Comparison of ENCODE assay signal across 12 cellular contexts in the genomic region with DNA sequence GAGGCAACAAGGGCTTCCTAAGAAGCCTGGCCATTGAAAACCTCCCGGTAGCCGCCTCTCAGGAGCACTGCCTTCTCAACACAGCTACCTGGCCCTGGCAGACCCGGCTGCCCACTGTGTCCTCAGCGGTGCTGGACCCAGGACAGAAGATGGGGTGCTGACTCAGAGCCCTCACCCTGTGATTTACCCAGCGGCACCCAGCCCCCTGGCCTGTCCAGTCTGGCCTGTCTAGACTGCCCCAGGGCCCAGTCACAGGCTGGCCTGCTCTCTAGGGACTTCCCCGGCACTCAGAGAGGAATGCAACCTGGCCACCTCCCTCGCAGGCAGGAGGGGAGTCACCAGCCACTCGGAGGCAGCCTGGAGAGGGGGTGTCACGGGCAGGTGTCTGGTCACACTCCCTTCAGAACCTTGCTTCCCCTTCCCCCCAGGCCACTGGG. TPM values are rescaled to one million over a fixed set of nuclear protein-coding genes. Genes with fewer than 3 reads are reported as not detected.
A peak's percentile ranks its signal among the peaks of the same experiment; 100 is the strongest.
DNase-seq lines count a peak whose midpoint lies in the region; ATAC-seq and TF ChIP-seq lines count a peak whose summit lies in the region.
"Had no signal": no experiment of that assay in that cellular context is flagged by ENCODE, and none has a peak within 500 bp of the region (broad histone marks: within the 10 kb centered on the region; RNA-seq: fewer than 3 reads in every experiment).

No MANE protein-coding gene starts in this region.

- POLR2A ChIA-PET in RWPE1 (lab: Yijun Ruan, JAX; ENCODE audit: low non-redundant PET) = no interaction called here

- H3K36me3 ChIP-seq in sigmoid colon = no peaks in the 10 kb centered on the region

- intact Hi-C loops in sigmoid colon (cut with DNase I) = no loop called here

- no peak for TF ChIP-seq POLR2A in sigmoid colon (IDR thresholded peaks at IDR 0.05)

- no peaks in the 10 kb centered on the region for H3K27me3 ChIP-seq in sigmoid colon

- CTCF ChIA-PET in RWPE1 (lab: Yijun Ruan, JAX) = interaction anchor here (1.5 kb wide), 1 partner anchor 27 kb away, joined by 6 read pairs; no protein-coding TSS in a partner anchor

- peaks cover 0 to 98% (median 95%) of the 10 kb centered on the region in 4 donors for H3K4me1 ChIP-seq in sigmoid colon

- WGBS in sigmoid colon, 2 donors = 84 to 91% methylated on average over 9 of the region's 9 CpGs

- no peak for TF ChIP-seq CTCF in RWPE1 (conservative IDR thresholded peaks at IDR 0.05; ENCODE audit: low read depth)
- no peak for TF ChIP-seq CTCF in sigmoid colon (IDR thresholded peaks at IDR 0.05)

- no peak for TF ChIP-seq EP300 in sigmoid colon (IDR thresholded peaks at IDR 0.05)

- DNase-seq in ELR (ENCODE audit: low read depth) = peak; percentile 70
- DNase-seq in RWPE1 (ENCODE audit: low spot score) = peak; percentile 84
- peak; percentile 59 for DNase-seq in iPS-NIHi11 (ENCODE audit: low spot score)
- no peak for DNase-seq in sigmoid colon
- DNase-seq in NCI-H524 treated with DMSO at 0.1 percent for 48 hours (lab: John Stamatoyannopoulos, UW) = no peak
- no peak for DNase-seq in HCEC 1CT
- DNase-seq: activated naive CD8-positive, alpha-beta T cell treated with anti-CD3 and anti-CD28 coated beads, Interleukin-2, amount 50 U/mL, for 24 hours; NCI-H2171; stimulated activated CD4-positive, alpha-beta T cell treated with anti-CD3 and anti-CD28 coated beads, Interleukin-4, amount 100 ng/mL, for 24 hours had no signal

- no peak overlapping the region for H3K4me3 ChIP-seq in sigmoid colon

- H3K27ac ChIP-seq in RWPE1 (peak overlapping the region; percentile 99), sigmoid colon (peak overlapping the region in 3 of 4 donors; percentile 96 to 100 (median 97))
- H3K27ac ChIP-seq: KMS-11 had no signal

- ATAC-seq in GM19328 (IDR thresholded peaks at IDR 0.05; ENCODE audit: unreplicated experiment) (no peak), HG02798 (IDR thresholded peaks at IDR 0.05; ENCODE audit: poor library complexity, unreplicated experiment) (no peak)
- ATAC-seq: activated naive CD8-positive, alpha-beta T cell treated with anti-CD3 and anti-CD28 coated beads, Interleukin-2, amount 50 U/mL, for 24 hours had no signal

- H3K9me3 ChIP-seq in sigmoid colon = no peaks in the 10 kb centered on the region

RNA-seq across cellular contexts. Expression of a gene that starts 20.1 kb away (rescaled TPM):
- 100 to 1,000 TPM in 3 of 4 donors, 10 to 100 TPM in 1; 97.4 to 242 (median 158) TPM for total RNA-seq in sigmoid colon
- polyA plus RNA-seq in sigmoid colon = 100 to 1,000 TPM in 1 of 3 donors, 10 to 100 TPM in 2; 18.0 to 169 (median 29.4) TPM

RNA-seq across cellular contexts. Expression of a gene that starts 38.7 kb away (rescaled TPM):
- total RNA-seq in sigmoid colon = 1 to 10 TPM in 1 of 4 donors, under 1 TPM in 2, not detected in 1; 0.71 to 3.0 (median 0.81) TPM
- polyA plus RNA-seq in sigmoid colon = 10 to 100 TPM in 1 of 3 donors, 1 to 10 TPM in 2; 3.6 to 17.4 (median 6.9) TPM

RNA-seq across cellular contexts. Expression of a gene that starts 46.8 kb away (rescaled TPM):
- 10 to 100 TPM; 56.6 to 78.3 (median 62.5) TPM for total RNA-seq in sigmoid colon
- polyA plus RNA-seq in sigmoid colon = 100 to 1,000 TPM; 245 to 329 (median 294) TPM

RNA-seq across cellular contexts. Expression of a gene that starts 58.6 kb away (rescaled TPM):
- total RNA-seq in sigmoid colon = 10 to 100 TPM in 3 of 4 donors, 1 to 10 TPM in 1; 6.1 to 11.7 (median 10.7) TPM
- polyA plus RNA-seq in sigmoid colon = 10 to 100 TPM in 1 of 3 donors, 1 to 10 TPM in 2; 8.4 to 16.3 (median 9.2) TPM

RNA-seq across cellular contexts. Expression of a gene that starts 58.7 kb away (rescaled TPM):
- total RNA-seq in sigmoid colon = 10 to 100 TPM; 16.0 to 21.4 (median 17.9) TPM
- polyA plus RNA-seq in sigmoid colon = 10 to 100 TPM in 1 of 3 donors, 1 to 10 TPM in 2; 5.4 to 34.8 (median 6.2) TPM

Comparison
In these comparisons a context has a peak if more than half of its experiments do, and no peak if none do; other contexts are left out.
1. DNase-seq: peak in ELR (single experiment), RWPE1 (single experiment) and iPS-NIHi11 (single experiment); none in sigmoid colon (single experiment), NCI-H524 treated with DMSO at 0.1 percent for 48 hours (single experiment) and HCEC 1CT (single experiment).